1 cellular context compared by ENCODE assay signal in the genomic region with DNA sequence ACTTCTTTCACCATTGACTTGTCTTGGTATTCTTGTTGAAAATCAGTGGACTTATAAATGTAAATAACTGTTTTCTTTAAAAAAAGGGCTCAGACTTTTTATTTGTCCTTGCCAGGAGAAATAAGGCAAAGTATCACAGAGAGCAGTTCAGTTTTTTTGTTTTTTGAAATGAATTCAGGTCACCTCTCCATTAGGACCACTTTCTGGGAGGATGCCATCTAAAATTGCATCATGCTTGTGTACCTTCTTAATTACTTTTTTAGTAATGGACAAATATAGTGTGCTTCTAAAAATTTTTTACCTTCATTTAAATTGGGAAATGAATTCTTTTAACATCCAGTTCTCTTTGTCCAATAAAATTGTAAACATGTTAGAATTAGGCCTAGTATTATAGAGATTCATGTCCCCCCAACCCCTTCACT.
TF ChIP-seq lines count a peak whose summit lies in the region.

No MANE protein-coding gene starts in this region.

TF ChIP-seq in HCT116, 20 proteins besides CTCF, POLR2A, EP300 and RAD21 (continued from another document):
- TF ChIP-seq, protein P1, sequence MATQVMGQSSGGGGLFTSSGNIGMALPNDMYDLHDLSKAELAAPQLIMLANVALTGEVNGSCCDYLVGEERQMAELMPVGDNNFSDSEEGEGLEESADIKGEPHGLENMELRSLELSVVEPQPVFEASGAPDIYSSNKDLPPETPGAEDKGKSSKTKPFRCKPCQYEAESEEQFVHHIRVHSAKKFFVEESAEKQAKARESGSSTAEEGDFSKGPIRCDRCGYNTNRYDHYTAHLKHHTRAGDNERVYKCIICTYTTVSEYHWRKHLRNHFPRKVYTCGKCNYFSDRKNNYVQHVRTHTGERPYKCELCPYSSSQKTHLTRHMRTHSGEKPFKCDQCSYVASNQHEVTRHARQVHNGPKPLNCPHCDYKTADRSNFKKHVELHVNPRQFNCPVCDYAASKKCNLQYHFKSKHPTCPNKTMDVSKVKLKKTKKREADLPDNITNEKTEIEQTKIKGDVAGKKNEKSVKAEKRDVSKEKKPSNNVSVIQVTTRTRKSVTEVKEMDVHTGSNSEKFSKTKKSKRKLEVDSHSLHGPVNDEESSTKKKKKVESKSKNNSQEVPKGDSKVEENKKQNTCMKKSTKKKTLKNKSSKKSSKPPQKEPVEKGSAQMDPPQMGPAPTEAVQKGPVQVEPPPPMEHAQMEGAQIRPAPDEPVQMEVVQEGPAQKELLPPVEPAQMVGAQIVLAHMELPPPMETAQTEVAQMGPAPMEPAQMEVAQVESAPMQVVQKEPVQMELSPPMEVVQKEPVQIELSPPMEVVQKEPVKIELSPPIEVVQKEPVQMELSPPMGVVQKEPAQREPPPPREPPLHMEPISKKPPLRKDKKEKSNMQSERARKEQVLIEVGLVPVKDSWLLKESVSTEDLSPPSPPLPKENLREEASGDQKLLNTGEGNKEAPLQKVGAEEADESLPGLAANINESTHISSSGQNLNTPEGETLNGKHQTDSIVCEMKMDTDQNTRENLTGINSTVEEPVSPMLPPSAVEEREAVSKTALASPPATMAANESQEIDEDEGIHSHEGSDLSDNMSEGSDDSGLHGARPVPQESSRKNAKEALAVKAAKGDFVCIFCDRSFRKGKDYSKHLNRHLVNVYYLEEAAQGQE (IDR thresholded peaks at IDR 0.05; ENCODE audit: low read depth): no peak
- TF ChIP-seq SIN3A (IDR thresholded peaks at IDR 0.05; ENCODE audit: low read depth): no peak
- no peak for TF ChIP-seq EGR1 (IDR thresholded peaks at IDR 0.05; ENCODE audit: low read depth)
- TF ChIP-seq, protein P2, sequence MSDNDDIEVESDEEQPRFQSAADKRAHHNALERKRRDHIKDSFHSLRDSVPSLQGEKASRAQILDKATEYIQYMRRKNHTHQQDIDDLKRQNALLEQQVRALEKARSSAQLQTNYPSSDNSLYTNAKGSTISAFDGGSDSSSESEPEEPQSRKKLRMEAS (IDR thresholded peaks at IDR 0.05): no peak
- TF ChIP-seq CEBPB (IDR thresholded peaks at IDR 0.05; ENCODE audit: low read depth): peak; percentile 31; the same call in 1 of the 2 replicates
TF ChIP-seq in HCT116: peak in this region for 1.
